ENCODE assay signal across 30 cellular contexts in genomic region chr17:71969500-71969899, GRCh38.
"Had no signal": no experiment of that assay in that cellular context is flagged by ENCODE, and none has a peak within 500 bp of the region (broad histone marks: within the 10 kb centered on the region; RNA-seq: fewer than 3 reads in every experiment).

No MANE protein-coding gene starts in this region.

- H3K4me1 ChIP-seq: ascending aorta had no signal

- DNase-seq: activated CD4-positive, alpha-beta memory T cell treated with anti-CD3 and anti-CD28 coated beads, Interleukin-2, amount 10 ng/mL, durations not matched to agents 7 days and 5 days; activated CD4-positive, alpha-beta T cell treated with anti-CD3 and anti-CD28 coated beads for 1 hour; activated CD4-positive, alpha-beta T cell treated with anti-CD3 and anti-CD28 coated beads for 36 hours; activated CD4-positive, alpha-beta T cell treated with anti-CD3 and anti-CD28 coated beads for 48 hours; activated CD4-positive, alpha-beta T cell treated with anti-CD3 and anti-CD28 coated beads, Interleukin-2, amount 10 ng/mL, durations not matched to agents 7 days and 5 days; activated CD4-positive, alpha-beta T cell treated with anti-CD3 and anti-CD28 coated beads, Interleukin-2, amount 50 U/mL, for 48 hours; activated CD4-positive, CD25-positive, alpha-beta regulatory T cell; activated CD8-positive, alpha-beta memory T cell treated with anti-CD3 and anti-CD28 coated beads for 24 hours; activated CD8-positive, alpha-beta memory T cell treated with anti-CD3 and anti-CD28 coated beads, Interleukin-2, amount 10 ng/mL, durations not matched to agents 7 days and 5 days; activated CD8-positive, alpha-beta memory T cell treated with anti-CD3 and anti-CD28 coated beads, Interleukin-2, amount 50 U/mL, for 48 hours; activated CD8-positive, alpha-beta T cell treated with anti-CD3 and anti-CD28 coated beads, Interleukin-2, amount 10 ng/mL, durations not matched to agents 7 days and 5 days; activated effector memory CD4-positive, alpha-beta T cell treated with Interleukin-2 at 50 U/mL for 16 hours; activated gamma-delta T cell; activated naive CD4-positive, alpha-beta T cell treated with anti-CD3 and anti-CD28 coated beads, Interleukin-2, amount 10 ng/mL, durations not matched to agents 7 days and 5 days; activated naive CD4-positive, alpha-beta T cell treated with Interleukin-2 at 50 U/mL for 16 hours; activated naive CD8-positive, alpha-beta T cell treated with anti-CD3 and anti-CD28 coated beads, Interleukin-2, amount 10 ng/mL, durations not matched to agents 7 days and 5 days; activated naive CD8-positive, alpha-beta T cell treated with anti-CD3 and anti-CD28 coated beads, Interleukin-2, amount 50 U/mL, for 24 hours; activated T-cell treated with anti-CD3 and anti-CD28 coated beads, Interleukin-2, amount 50 U/mL, for 24 hours; activated T-cell treated with anti-CD3 and anti-CD28 coated beads, Interleukin-2, amount 50 U/mL, for 48 hours; amygdala; anterior cingulate cortex; cerebellar nuclear complex; T-helper 2 cell; T-helper 9 cell; WERI-Rb-1 had no signal

- H3K4me3 ChIP-seq: ascending aorta, cardiac muscle cell had no signal

- ATAC-seq: activated CD4-positive, CD25-positive, alpha-beta regulatory T cell treated with anti-CD3 and anti-CD28 coated beads, Interleukin-2, amount 50 U/mL, for 24 hours; activated CD8-positive, alpha-beta memory T cell treated with anti-CD3 and anti-CD28 coated beads, Interleukin-2, amount 10 ng/mL, durations not matched to agents 7 days and 5 days; activated CD8-positive, alpha-beta T cell treated with anti-CD3 and anti-CD28 coated beads, Interleukin-2, amount 10 ng/mL, durations not matched to agents 7 days and 5 days; activated naive CD8-positive, alpha-beta T cell treated with anti-CD3 and anti-CD28 coated beads, Interleukin-2, amount 50 U/mL, for 24 hours; WTC11 had no signal

- H3K36me3 ChIP-seq: ascending aorta, cardiac muscle cell, WERI-Rb-1 had no signal

- H3K27me3 ChIP-seq: ascending aorta, cardiac muscle cell had no signal

- FAIRE-seq: TTC549 had no signal

- H3K27ac ChIP-seq: ascending aorta, cardiac muscle cell, WERI-Rb-1 had no signal

- H3K9me3 ChIP-seq: ascending aorta had no signal
